31 cellular contexts compared by ENCODE assay signal in the genomic region with DNA sequence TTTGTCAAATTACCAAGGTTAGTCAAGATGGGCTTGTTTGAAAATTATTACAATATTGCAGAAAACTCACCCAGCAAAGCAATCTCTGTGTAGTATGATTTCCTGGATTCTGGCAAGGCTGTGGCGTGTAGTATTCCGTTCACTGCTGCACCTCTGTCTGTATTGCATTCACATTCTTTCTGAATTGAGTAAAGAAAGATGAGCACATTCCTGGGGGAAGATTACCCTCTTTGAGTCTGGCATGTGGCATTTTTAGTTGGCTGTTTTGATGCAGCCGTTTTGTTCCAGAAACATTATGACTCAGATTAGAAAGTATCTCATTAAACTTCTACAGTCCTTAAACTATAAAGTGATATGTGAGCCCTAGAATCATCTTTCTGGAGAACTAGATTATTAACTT.
"Had no signal": no experiment of that assay in that cellular context is flagged by ENCODE, and none has a peak within 500 bp of the region (broad histone marks: within the 10 kb centered on the region; RNA-seq: fewer than 3 reads in every experiment).

No MANE protein-coding gene starts in this region.

- H3K4me1 Mint-ChIP-seq: immature natural killer cell; nephron; stimulated activated naive B cell treated with anti-CD40 and anti-IgM and Interleukin-4, amounts not matched to agents 10 μg/mL and 1 μg/mL and 100 μg/mL, for 72 hours had no signal

- H3K4me1 ChIP-seq: body of pancreas, colonic mucosa, lower lobe of right lung, stomach, thyroid gland, upper lobe of left lung had no signal

- H3K36me3 ChIP-seq: cardiac muscle cell, colonic mucosa, lower lobe of right lung, neutrophil, stomach, thyroid gland, upper lobe of left lung had no signal

- H3K36me3 Mint-ChIP-seq: activated naive CD8-positive, alpha-beta T cell; immature natural killer cell; stimulated activated naive B cell treated with anti-CD40 and anti-IgM and Interleukin-4, amounts not matched to agents 10 μg/mL and 1 μg/mL and 100 μg/mL, for 72 hours had no signal

- H3K27ac Mint-ChIP-seq: activated naive CD8-positive, alpha-beta T cell; immature natural killer cell; nephron; progenitor cell of endocrine pancreas; stimulated activated naive B cell treated with anti-CD40 and anti-IgM and Interleukin-4, amounts not matched to agents 10 μg/mL and 1 μg/mL and 100 μg/mL, for 72 hours had no signal

- H3K4me3 Mint-ChIP-seq: activated naive CD8-positive, alpha-beta T cell; immature natural killer cell; nephron; stimulated activated naive B cell treated with anti-CD40 and anti-IgM and Interleukin-4, amounts not matched to agents 10 μg/mL and 1 μg/mL and 100 μg/mL, for 72 hours had no signal

- H3K27me3 ChIP-seq: body of pancreas, cardiac muscle cell, colonic mucosa, neutrophil, stomach, thyroid gland, upper lobe of left lung had no signal

- H3K9me3 Mint-ChIP-seq: nephron; stimulated activated naive B cell treated with anti-CD40 and anti-IgM and Interleukin-4, amounts not matched to agents 10 μg/mL and 1 μg/mL and 100 μg/mL, for 72 hours had no signal

- H3K27ac ChIP-seq: body of pancreas, cardiac muscle cell, colonic mucosa, lower lobe of right lung, neutrophil, stomach, thyroid gland, upper lobe of left lung, VCaP had no signal

- ATAC-seq: body of pancreas; lower lobe of right lung; stimulated activated naive B cell treated with anti-CD40 and anti-IgM and Interleukin-4, amounts not matched to agents 10 μg/mL and 1 μg/mL and 100 μg/mL, for 72 hours had no signal

- DNase-seq: activated CD4-positive, alpha-beta T cell treated with anti-CD3 and anti-CD28 coated beads for 4 hours; activated CD4-positive, alpha-beta T cell treated with anti-CD3 and anti-CD28 coated beads, Interleukin-2, amount 50 U/mL, for 48 hours; activated CD8-positive, alpha-beta memory T cell treated with anti-CD3 and anti-CD28 coated beads for 24 hours; activated effector memory CD4-positive, alpha-beta T cell treated with Interleukin-2 at 50 U/mL for 16 hours; activated naive CD4-positive, alpha-beta T cell treated with Interleukin-2 at 50 U/mL for 16 hours; anterior cingulate cortex; body of pancreas; cerebellar nuclear complex; colonic mucosa; effector CD8-positive, alpha-beta T cell; erythroblast; foreskin fibroblast; head of caudate nucleus; hypothalamus; immature natural killer cell; kidney; lower lobe of right lung; mesenchymal stem cell; retina; stimulated activated CD4-positive, alpha-beta T cell treated with anti-CD3 and anti-CD28 coated beads, Interleukin-15, amount 100 ng/mL, for 24 hours; stimulated activated CD4-positive, alpha-beta T cell treated with anti-CD3 and anti-CD28 coated beads, Interleukin-2, amount 100 ng/mL, for 24 hours; stimulated activated naive B cell treated with anti-CD40 and anti-IgM and Interleukin-4, amounts not matched to agents 10 μg/mL and 1 μg/mL and 100 μg/mL, for 72 hours; stomach; thyroid gland; upper lobe of left lung had no signal

- H3K9me3 ChIP-seq: body of pancreas, colonic mucosa, lower lobe of right lung, neutrophil, stomach, thyroid gland, upper lobe of left lung had no signal

- H3K4me3 ChIP-seq: body of pancreas, cardiac muscle cell, colonic mucosa, lower lobe of right lung, stomach, thyroid gland, upper lobe of left lung had no signal
